Comparison of ENCODE assay signal across 8 cellular contexts in genomic region chr12:3034067-3034750, GRCh38. TPM values are rescaled to one million over a fixed set of nuclear protein-coding genes. Genes with fewer than 3 reads are reported as not detected.
A peak's percentile ranks its signal among the peaks of the same experiment; 100 is the strongest.
DNase-seq lines count a peak whose midpoint lies in the region; ATAC-seq lines count a peak whose summit lies in the region.

No MANE protein-coding gene starts in this region.

- H3K9me2 ChIP-seq in Karpas-422 (replicated peaks; ENCODE audit: insufficient read depth, low read length), result no peaks in the 10 kb centered on the region

- peak; percentile 82 for ATAC-seq in left lobe of liver
- ATAC-seq in GM21737 (IDR thresholded peaks at IDR 0.05; ENCODE audit: unreplicated experiment), result no peak

- H3K27ac ChIP-seq in Karpas-422 (ENCODE audit: low read length), result no peak overlapping the region

- no peak overlapping the region for H2AFZ ChIP-seq in Karpas-422 (ENCODE audit: low read length)

- H3K9ac ChIP-seq in Karpas-422 (ENCODE audit: low read length), result no peak overlapping the region

- H3K4me3 ChIP-seq in Karpas-422 (ENCODE audit: low read length), result no peak overlapping the region

- H3K4me2 ChIP-seq in Karpas-422 (ENCODE audit: low read depth, low read length, poor library complexity, severe bottlenecking), result peak overlapping the region; percentile 28

- peaks cover 48% of the 10 kb centered on the region for H3K4me1 ChIP-seq in Karpas-422 (ENCODE audit: low read length)

- peak; percentile 66 for DNase-seq in A172 (ENCODE audit: low spot score)
- peak; percentile 89 for DNase-seq in GM03348 (ENCODE audit: low spot score)
- peak; percentile 91 for DNase-seq in Karpas-422
- peak; percentile 86 for DNase-seq in SK-N-DZ (ENCODE audit: low spot score)
- peak; percentile 84 for DNase-seq in cerebellum (ENCODE audit: low spot score)
- peak; percentile 56 for DNase-seq in left lobe of liver (ENCODE audit: low spot score)
- peak; percentile 10 to 36 (median 23) for DNase-seq in stimulated activated CD4-positive, alpha-beta T cell treated with anti-CD3 and anti-CD28 coated beads, TNF-alpha, amount 100 ng/mL, for 48 hours (ENCODE audit: low read depth in 3 of 3)

- H4K20me1 ChIP-seq in Karpas-422 (ENCODE audit: insufficient read depth, low read depth, low read length), result no peaks in the 10 kb centered on the region

- no peaks in the 10 kb centered on the region for H3K9me3 ChIP-seq in Karpas-422 (ENCODE audit: low read length)

- H3K79me2 ChIP-seq in Karpas-422 (ENCODE audit: low read length), result no peaks in the 10 kb centered on the region

- no peaks in the 10 kb centered on the region for H3K36me3 ChIP-seq in Karpas-422 (ENCODE audit: insufficient read depth, low read length)

- H3K27me3 ChIP-seq in Karpas-422 (ENCODE audit: low read length), result no peaks in the 10 kb centered on the region

RNA-seq across cellular contexts. Expression of gene TSPAN9, which starts 43.0 kb away (rescaled TPM):
- 7.0 and 10.3 TPM in 2 replicates for total RNA-seq in A172 (2014; rRNA removed; shearing (Covaris generic))
- 0.25 and 2.0 TPM in 2 replicates for total RNA-seq in Karpas-422 (2014; rRNA removed; shearing (Covaris generic); ENCODE audit: low replicate concordance)
- polyA plus RNA-seq in SK-N-DZ (2014; cell fraction: cytosol; rRNA removed), result 19.9 and 23.4 TPM in 2 replicates
- polyA plus RNA-seq in SK-N-DZ (2014; cell fraction: nucleus; rRNA removed), result 34.1 and 38.4 TPM in 2 replicates
- 70.4 TPM for total RNA-seq in cerebellum
- total RNA-seq in left lobe of liver, result 43.7 TPM

Comparison
In these comparisons a context has a peak if more than half of its experiments do, and no peak if none do; other contexts are left out.
1. DNase-seq: peak in every context shown above with its lines; median percentile 91 in Karpas-422; 89 in GM03348; 86 in SK-N-DZ; 84 in cerebellum; 66 in A172; 56 in left lobe of liver; 23 in stimulated activated CD4-positive, alpha-beta T cell treated with anti-CD3 and anti-CD28 coated beads, TNF-alpha, amount 100 ng/mL, for 48 hours.